ENCODE assay signal across 12 cellular contexts in the genomic region with DNA sequence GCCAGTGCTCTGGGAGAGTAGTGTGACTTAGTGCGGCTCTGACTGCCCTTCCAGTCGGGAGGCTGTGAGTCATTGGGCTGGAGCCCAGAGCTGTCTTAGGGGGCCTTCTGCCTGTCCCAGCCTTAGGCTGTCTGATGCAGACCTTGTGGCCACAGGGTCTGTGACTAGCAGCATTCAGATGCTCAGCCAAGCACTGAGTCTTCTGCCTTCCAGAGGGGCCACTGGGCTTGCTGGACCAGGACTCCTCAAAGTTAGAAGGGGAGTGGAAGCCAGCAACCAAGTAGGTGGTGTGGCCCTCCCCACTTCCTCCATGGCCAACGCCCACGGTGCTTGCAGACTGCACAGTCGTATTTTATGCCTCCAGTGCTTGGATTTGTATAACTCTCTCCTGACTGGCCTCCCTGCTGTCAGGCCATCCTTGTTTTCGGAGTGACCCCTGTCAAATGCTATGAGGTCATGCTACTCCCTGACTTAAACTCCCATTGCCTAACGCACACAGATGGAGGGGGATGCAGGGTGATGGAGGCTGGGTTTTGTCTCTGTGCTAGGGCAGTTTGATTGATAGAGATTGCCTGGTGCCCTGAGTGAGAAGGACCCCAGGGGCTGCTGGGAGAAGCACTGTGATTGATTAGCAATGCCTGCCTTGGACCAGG. TPM values are rescaled to one million over a fixed set of nuclear protein-coding genes. Genes with fewer than 3 reads are reported as not detected.
A peak's percentile ranks its signal among the peaks of the same experiment; 100 is the strongest.
DNase-seq lines count a peak whose midpoint lies in the region; ATAC-seq, FAIRE-seq and TF ChIP-seq lines count a peak whose summit lies in the region.
"Had no signal": no experiment of that assay in that cellular context is flagged by ENCODE, and none has a peak within 500 bp of the region (broad histone marks: within the 10 kb centered on the region; RNA-seq: fewer than 3 reads in every experiment).

No MANE protein-coding gene starts in this region.

- DNase-seq in Caki2 (ENCODE audit: low read depth): peak; percentile 40
- peak; percentile 65 to 74 for DNase-seq in SJCRH30
- peak in 1 of 2 donors; percentile 7 for DNase-seq in foreskin keratinocyte
- peak in 3 of 6 donors; percentile 24 to 42 (median 34) for DNase-seq in pancreas
- no peak for DNase-seq in activated CD4-positive, alpha-beta memory T cell treated with anti-CD3 and anti-CD28 coated beads for 36 hours
- DNase-seq in HuH-7.5 (ENCODE audit: low spot score): no peak
- no peak for DNase-seq in effector CD4-positive, alpha-beta T cell
- DNase-seq: activated T-cell treated with anti-CD3 and anti-CD28 coated beads, Interleukin-2, amount 50 U/mL, for 1 hour; esophagus squamous epithelium; RPMI8226 had no signal

- in situ Hi-C loops in Caki2 (cut with HindIII; ENCODE audit: low pct_unique_long_range_greater_than_20kb, low sequenced_read_pairs): no loop called here

- FAIRE-seq in pancreas (lab: Jason Lieb, UNC): no peak

- H3K36me3 ChIP-seq in SJCRH30 (no peaks in the 10 kb centered on the region), pancreas (no peaks in the 10 kb centered on the region)
- H3K36me3 ChIP-seq: esophagus squamous epithelium, tibial nerve had no signal

- no peaks in the 10 kb centered on the region for H3K4me1 Mint-ChIP-seq in activated CD4-positive, alpha-beta memory T cell treated with anti-CD3 and anti-CD28 coated beads for 36 hours (ENCODE audit: low read depth)

- H3K4me1 ChIP-seq in SJCRH30: peaks cover 29% of the 10 kb centered on the region
- H3K4me1 ChIP-seq in foreskin keratinocyte: no peaks in the 10 kb centered on the region
- no peaks in the 10 kb centered on the region for H3K4me1 ChIP-seq in pancreas

- no peak for TF ChIP-seq CTCF in foreskin keratinocyte (conservative IDR thresholded peaks at IDR 0.05)
- no peak for TF ChIP-seq CTCF in pancreas (IDR thresholded peaks at IDR 0.05)

- no peaks in the 10 kb centered on the region for H3K27me3 Mint-ChIP-seq in activated CD4-positive, alpha-beta memory T cell treated with anti-CD3 and anti-CD28 coated beads for 36 hours

- no peaks in the 10 kb centered on the region for H3K27me3 ChIP-seq in SJCRH30
- H3K27me3 ChIP-seq in foreskin keratinocyte: no peaks in the 10 kb centered on the region
- no peaks in the 10 kb centered on the region for H3K27me3 ChIP-seq in pancreas
- H3K27me3 ChIP-seq: tibial nerve had no signal

- CTCF ChIA-PET in activated CD4-positive, alpha-beta memory T cell treated with anti-CD3 and anti-CD28 coated beads for 36 hours (lab: Charles Lee): no interaction called here

- no peak overlapping the region for H3K27ac Mint-ChIP-seq in activated CD4-positive, alpha-beta memory T cell treated with anti-CD3 and anti-CD28 coated beads for 36 hours

- H3K9me3 ChIP-seq in SJCRH30 (replicated peaks) (no peaks in the 10 kb centered on the region), pancreas (no peaks in the 10 kb centered on the region)
- H3K9me3 ChIP-seq: esophagus squamous epithelium, tibial nerve had no signal

- ATAC-seq in foreskin keratinocyte: peak; percentile 55
- peak in 3 of 4 donors; percentile 53 to 78 (median 64) for ATAC-seq in pancreas
- ATAC-seq in HG02763 (IDR thresholded peaks at IDR 0.05; ENCODE audit: unreplicated experiment): no peak

- H3K27ac ChIP-seq in SJCRH30 (peak overlapping the region; percentile 3; the same call in 1 of the 2 replicates), foreskin keratinocyte (no peak overlapping the region), pancreas (no peak overlapping the region)

- no peak overlapping the region for H3K4me3 Mint-ChIP-seq in activated CD4-positive, alpha-beta memory T cell treated with anti-CD3 and anti-CD28 coated beads for 36 hours

- H3K4me3 ChIP-seq in SJCRH30 (no peak overlapping the region), pancreas (no peak overlapping the region)
- H3K4me3 ChIP-seq: esophagus squamous epithelium, tibial nerve had no signal

- POLR2A ChIA-PET in activated CD4-positive, alpha-beta memory T cell treated with anti-CD3 and anti-CD28 coated beads for 36 hours (lab: Charles Lee): no interaction called here

- intact Hi-C loops in pancreas (cut with DNase I): no loop called here
- intact Hi-C loops in activated CD4-positive, alpha-beta memory T cell treated with anti-CD3 and anti-CD28 coated beads for 36 hours (cut with micrococcal nuclease): no loop called here

- H3K9me3 Mint-ChIP-seq in activated CD4-positive, alpha-beta memory T cell treated with anti-CD3 and anti-CD28 coated beads for 36 hours: no peaks in the 10 kb centered on the region

- whole genome bisulfite sequencing in pancreas, 2 donors: 77 to 80% methylated on average over 7 of the region's 7 CpGs

- no peaks in the 10 kb centered on the region for H3K36me3 Mint-ChIP-seq in activated CD4-positive, alpha-beta memory T cell treated with anti-CD3 and anti-CD28 coated beads for 36 hours

RNA-seq across cellular contexts. Expression of gene GLI2, which starts 36.0 kb away (rescaled TPM):
- 0.44 and 0.72 TPM in 2 replicates for total RNA-seq in Caki2 (2014; rRNA removed; shearing (Covaris generic); ENCODE audit: low replicate concordance)
- 13.0 and 18.4 TPM in 2 replicates for total RNA-seq in SJCRH30 (2014; rRNA removed; shearing (Covaris generic))
- total RNA-seq in foreskin keratinocyte (0.44 TPM in 1 of 2 replicates, not detected in the other), pancreas (1 to 10 TPM in 2 of 6 donors, under 1 TPM in 4; 0.14 to 3.2 (median 0.53) TPM)
- polyA plus RNA-seq in foreskin keratinocyte (0.18 TPM in 1 of 2 replicates, not detected in the other), pancreas (1 to 10 TPM in 1 of 2 donors, under 1 TPM in 1; 0.14 to 1.6 TPM)
- not detected for total RNA-seq in activated CD4-positive, alpha-beta memory T cell treated with anti-CD3 and anti-CD28 coated beads for 36 hours

Comparison
In these comparisons a context has a peak if more than half of its experiments do, and no peak if none do; other contexts are left out.
1. DNase-seq: peak in Caki2 (single experiment) and SJCRH30 (2 of 2); none in activated CD4-positive, alpha-beta memory T cell treated with anti-CD3 and anti-CD28 coated beads for 36 hours (single experiment), HuH-7.5 (single experiment) and effector CD4-positive, alpha-beta T cell (single experiment).